In the genomic region with DNA sequence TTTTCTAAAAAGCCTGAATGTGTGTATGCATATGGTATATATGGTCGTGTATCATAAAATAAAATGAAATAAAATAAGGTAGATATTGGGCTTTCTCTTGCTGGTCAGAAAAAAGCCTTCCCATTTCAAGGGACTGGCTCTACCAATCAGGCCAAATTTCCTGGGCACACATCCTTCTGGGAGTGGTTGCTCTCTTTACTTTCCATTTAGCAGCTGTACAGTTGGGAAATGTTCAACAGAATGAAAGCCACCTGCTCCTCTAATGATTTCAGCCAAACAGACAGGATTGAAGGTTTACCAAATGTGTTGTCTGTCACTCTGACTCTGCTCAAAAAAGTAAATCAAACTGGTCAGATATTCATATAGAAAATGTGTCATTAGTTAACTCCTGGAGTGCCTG, we compare ENCODE assay signal across 30 cellular contexts.
DNase-seq lines count a peak whose midpoint lies in the region; ATAC-seq and FAIRE-seq lines count a peak whose summit lies in the region.
"Had no signal": no experiment of that assay in that cellular context is flagged by ENCODE, and none has a peak within 500 bp of the region (broad histone marks: within the 10 kb centered on the region; RNA-seq: fewer than 3 reads in every experiment).

No MANE protein-coding gene starts in this region.

- H3K36me3 ChIP-seq in small intestine (ENCODE audit: control insufficient read depth in 2 of 2, insufficient read depth in 2 of 2, low read length in 2 of 2): no peaks in the 10 kb centered on the region
- H3K36me3 ChIP-seq: ascending aorta, cardiac muscle cell, upper lobe of right lung had no signal

- H3K4me1 ChIP-seq in small intestine (ENCODE audit: control insufficient read depth in 2 of 2, insufficient read depth in 1 of 2, low read depth in 1 of 2, low read length in 1 of 2): no peaks in the 10 kb centered on the region
- H3K4me1 ChIP-seq: ascending aorta, Caco-2, upper lobe of right lung had no signal

- H3K4me3 ChIP-seq in small intestine (ENCODE audit: low read depth in 1 of 2, low read length in 2 of 2): no peak overlapping the region
- H3K4me3 ChIP-seq: ascending aorta, cardiac muscle cell, coronary artery, GM23338, PC-9, upper lobe of right lung had no signal

- DNase-seq in DMS153 (lab: John Stamatoyannopoulos, UW) (peak; percentile 11), DMS153 treated with DMSO at 0.1 percent for 48 hours (lab: John Stamatoyannopoulos, UW; ENCODE audit: unreplicated experiment) (no peak), NCI-H524 (lab: John Stamatoyannopoulos, UW) (peak; percentile 1 to 22), NCI-H524 treated with DMSO at 0.1 percent for 48 hours (lab: John Stamatoyannopoulos, UW) (no peak), SHP77 (lab: John Stamatoyannopoulos, UW) (peak; percentile 58 to 59), small intestine (peak; percentile 0), kidney tubule cell (ENCODE audit: low spot score) (no peak)
- DNase-seq: activated B cell treated with CpG ODN at 0.5 μM for 24 hours; activated CD4-positive, alpha-beta T cell treated with anti-CD3 and anti-CD28 coated beads, Interleukin-2, amount 50 U/mL, for 1 hour; activated effector memory CD4-positive, alpha-beta T cell treated with anti-CD3 and anti-CD28 coated beads, Interleukin-2, amount 50 U/mL, for 16 hours; activated T-cell treated with anti-CD3 and anti-CD28 coated beads, Interleukin-2, amount 50 U/mL, for 24 hours; Caco-2; effector memory CD8-positive, alpha-beta T cell; erythroblast; islet precursor cell; Kasumi-1; left ventricle myocardium superior; PC-9; right cardiac atrium; stimulated activated CD4-positive, alpha-beta T cell treated with anti-CD3 and anti-CD28 coated beads, Interleukin-2, amount 100 ng/mL, for 24 hours; stimulated activated naive CD8-positive, alpha-beta T cell treated with anti-CD3 and anti-CD28 coated beads, Interleukin-15, Interleukin-2, amounts not matched to agents 100 U/mL and 50 U/mL, for 24 hours; upper lobe of right lung had no signal

- 74 to 86% (median 79%) methylated on average over 1 of the region's 1 CpG for WGBS in small intestine, 3 donors

- no peak for ATAC-seq in GM21381 (IDR thresholded peaks at IDR 0.05; ENCODE audit: unreplicated experiment)
- ATAC-seq: effector memory CD8-positive, alpha-beta T cell; GM23338; left ventricle myocardium superior; right cardiac atrium; SK-N-SH treated with all-trans-retinoic acid at 6 μM for 48 hours; stimulated activated naive CD8-positive, alpha-beta T cell treated with anti-CD3 and anti-CD28 coated beads, Interleukin-15, Interleukin-2, amounts not matched to agents 100 U/mL and 50 U/mL, for 24 hours; upper lobe of right lung had no signal

- no peaks in the 10 kb centered on the region for H3K27me3 ChIP-seq in small intestine (ENCODE audit: control insufficient read depth in 2 of 2, insufficient read depth in 2 of 2, low read length in 2 of 2)
- H3K27me3 ChIP-seq: ascending aorta, cardiac muscle cell, upper lobe of right lung had no signal

- FAIRE-seq in small intestine (lab: Jason Lieb, UNC): no peak
- FAIRE-seq: GM19239 had no signal

- no peak overlapping the region for H3K27ac ChIP-seq in small intestine (ENCODE audit: low read depth in 1 of 2, low read length in 1 of 2)
- H3K27ac ChIP-seq: 22Rv1, ascending aorta, cardiac muscle cell, coronary artery, PC-9, upper lobe of right lung had no signal

- H3K9me3 ChIP-seq in small intestine (ENCODE audit: control insufficient read depth, low read depth): no peaks in the 10 kb centered on the region
- H3K9me3 ChIP-seq: ascending aorta, Caco-2, upper lobe of right lung had no signal

Comparison
In these comparisons a context has a peak if more than half of its experiments do, and no peak if none do; other contexts are left out.
1. DNase-seq: peak in DMS153 (single experiment), NCI-H524 (2 of 2), SHP77 (2 of 2) and small intestine (single experiment); none in DMS153 treated with DMSO at 0.1 percent for 48 hours (single experiment), NCI-H524 treated with DMSO at 0.1 percent for 48 hours (single experiment) and kidney tubule cell (single experiment).